Comparison of ENCODE assay signal across 17 cellular contexts in the genomic region with DNA sequence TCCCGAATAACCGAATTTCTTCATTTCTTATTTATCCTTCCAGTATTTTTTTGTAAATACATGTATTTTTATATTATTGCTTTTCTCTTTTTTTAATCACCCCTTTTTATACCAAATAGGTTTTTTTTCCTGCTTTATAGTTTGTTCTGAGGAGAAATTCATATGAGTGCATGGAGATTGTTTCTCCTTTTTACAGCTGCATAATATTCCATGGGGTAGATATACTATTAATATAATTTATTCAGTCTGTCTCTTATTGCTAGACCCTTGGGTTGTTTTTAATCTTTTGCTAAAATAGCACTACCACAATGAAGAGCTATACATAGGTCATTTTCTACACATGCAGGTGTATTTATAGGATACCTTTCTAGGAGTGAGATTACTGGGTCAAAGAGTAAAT. TPM values are rescaled to one million over a fixed set of nuclear protein-coding genes. Genes with fewer than 3 reads are reported as not detected.
DNase-seq lines count a peak whose midpoint lies in the region; ATAC-seq, FAIRE-seq and TF ChIP-seq lines count a peak whose summit lies in the region.
"Had no signal": no experiment of that assay in that cellular context is flagged by ENCODE, and none has a peak within 500 bp of the region (broad histone marks: within the 10 kb centered on the region; RNA-seq: fewer than 3 reads in every experiment).

No MANE protein-coding gene starts in this region.

- no peaks in the 10 kb centered on the region for H3K9me3 Mint-ChIP-seq in activated CD8-positive, alpha-beta memory T cell treated with anti-CD3 and anti-CD28 coated beads, Interleukin-2, amount 10 ng/mL, durations not matched to agents 7 days and 5 days (ENCODE audit: low read depth)
- H3K9me3 Mint-ChIP-seq: CD4-positive, alpha-beta T cell; GM23338 had no signal

- WGBS in K562 (ENCODE audit: insufficient coverage, low coverage, missing lambda C conversion rate) = 97% methylated on average over 2 of the region's 2 CpGs

- H3K4me3 ChIP-seq in left ventricle myocardium inferior (no peak overlapping the region), K562 (no peak overlapping the region), lower lobe of right lung (no peak overlapping the region)

- DNase-seq in left ventricle myocardium inferior (no peak), Right ventricle myocardium inferior (ENCODE audit: missing footprints) (no peak), K562 (ENCODE audit: extremely low read depth in 1 of 4, low spot score in 3 of 4) (no peak), lower lobe of right lung (no peak), substantia nigra (lab: John Stamatoyannopoulos, UW) (no peak)
- no peak for DNase-seq in activated CD8-positive, alpha-beta memory T cell treated with anti-CD3 and anti-CD28 coated beads, Interleukin-2, amount 10 ng/mL, durations not matched to agents 7 days and 5 days
- DNase-seq: CD4-positive, alpha-beta T cell; DMS153; DMS79 treated with DMSO at 0.1 percent for 48 hours; EL; H7 had no signal

- H3K27me3 ChIP-seq in left ventricle myocardium inferior (ENCODE audit: low read depth) = no peaks in the 10 kb centered on the region
- H3K27me3 ChIP-seq in K562 (ENCODE audit: control insufficient read depth in 2 of 2, insufficient read depth in 2 of 2, low read length in 2 of 2) = no peaks in the 10 kb centered on the region
- H3K27me3 ChIP-seq in lower lobe of right lung (ENCODE audit: low read depth) = no peaks in the 10 kb centered on the region

- TF ChIP-seq RAD21 in K562 (CRISPR knock-in tag; conservative IDR thresholded peaks at IDR 0.05 in 1 of 2, IDR thresholded peaks at IDR 0.05 in 1 of 2) = no peak

- H2AFZ ChIP-seq in K562 (ENCODE audit: low read depth, low read length) = no peak overlapping the region
- H2AFZ ChIP-seq: GM23338 had no signal

- no peaks in the 10 kb centered on the region for H3K27me3 Mint-ChIP-seq in activated CD8-positive, alpha-beta memory T cell treated with anti-CD3 and anti-CD28 coated beads, Interleukin-2, amount 10 ng/mL, durations not matched to agents 7 days and 5 days
- H3K27me3 Mint-ChIP-seq: B cell; CD4-positive, alpha-beta T cell had no signal

- no peaks in the 10 kb centered on the region; the same call in 1 of the 2 replicates for H4K20me1 ChIP-seq in K562 (replicated peaks; ENCODE audit: control insufficient read depth, insufficient read depth, low read length)

- H3K9me3 ChIP-seq in left ventricle myocardium inferior (replicated peaks) (no peaks in the 10 kb centered on the region), K562 (replicated peaks; ENCODE audit: control insufficient read depth, insufficient read depth, low read depth, low read length) (no peaks in the 10 kb centered on the region), lower lobe of right lung (no peaks in the 10 kb centered on the region)

- no peak overlapping the region for H3K27ac Mint-ChIP-seq in activated CD8-positive, alpha-beta memory T cell treated with anti-CD3 and anti-CD28 coated beads, Interleukin-2, amount 10 ng/mL, durations not matched to agents 7 days and 5 days

- peaks cover 8% of the 10 kb centered on the region for H3K36me3 Mint-ChIP-seq in activated CD8-positive, alpha-beta memory T cell treated with anti-CD3 and anti-CD28 coated beads, Interleukin-2, amount 10 ng/mL, durations not matched to agents 7 days and 5 days

- intact Hi-C loops in left ventricle myocardium inferior (cut with micrococcal nuclease) (no loop called here), Right ventricle myocardium inferior (cut with DNase I) (loop anchor here (10.0 kb wide), 1 partner anchor 198 kb away; no protein-coding TSS in a partner anchor), K562 (cut with micrococcal nuclease) (no loop called here), lower lobe of right lung (cut with DNase I) (no loop called here)

- H3K79me2 ChIP-seq in K562 (ENCODE audit: control insufficient read depth, insufficient read depth, low read length) = peaks cover 42% of the 10 kb centered on the region

- no peak overlapping the region for H3K9ac ChIP-seq in K562 (ENCODE audit: insufficient read depth in 1 of 2, low read depth in 2 of 2, low read length in 2 of 2)

- ATAC-seq in Right ventricle myocardium inferior (no peak), K562 (no peak), lower lobe of right lung (no peak), GM21723 (IDR thresholded peaks at IDR 0.05; ENCODE audit: unreplicated experiment) (no peak)
- no peak for ATAC-seq in activated CD8-positive, alpha-beta memory T cell treated with anti-CD3 and anti-CD28 coated beads, Interleukin-2, amount 10 ng/mL, durations not matched to agents 7 days and 5 days
- ATAC-seq: GM23338 had no signal

- H3K4me3 Mint-ChIP-seq in activated CD8-positive, alpha-beta memory T cell treated with anti-CD3 and anti-CD28 coated beads, Interleukin-2, amount 10 ng/mL, durations not matched to agents 7 days and 5 days = no peak overlapping the region

- peaks cover 40% of the 10 kb centered on the region for H3K4me1 ChIP-seq in left ventricle myocardium inferior
- peaks cover 4 to 12% of the 10 kb centered on the region in 2 experiments for H3K4me1 ChIP-seq in K562 (replicated peaks in 1 of 2; ENCODE audit: control insufficient read depth in 2 of 2, insufficient read depth in 2 of 2, low read length in 2 of 2)
- H3K4me1 ChIP-seq in lower lobe of right lung = peaks cover 29% of the 10 kb centered on the region

- no peak for FAIRE-seq in K562 (lab: Jason Lieb, UNC)
- FAIRE-seq: A204.1, G401.6, GM12891 had no signal

- POLR2A ChIA-PET in K562 (lab: Yijun Ruan, JAX) = interaction anchor here (0.8 kb wide), 1 partner anchor 18 kb away, joined by 4 read pairs; no protein-coding TSS in a partner anchor

- TF ChIP-seq CTCF in left ventricle myocardium inferior (IDR thresholded peaks at IDR 0.05; ENCODE audit: borderline replicate concordance) (no peak), K562 (IDR thresholded peaks at IDR 0.05 in 2 of 3, conservative IDR thresholded peaks at IDR 0.05 in 1 of 3; ENCODE audit: insufficient read depth in 2 of 3, low read depth in 1 of 3, low read length in 3 of 3) (no peak), lower lobe of right lung (IDR thresholded peaks at IDR 0.05) (no peak)

- H3K36me3 ChIP-seq in left ventricle myocardium inferior (peaks cover 44% of the 10 kb centered on the region), K562 (ENCODE audit: control insufficient read depth, insufficient read depth, low read length) (peaks cover 14% of the 10 kb centered on the region; the same call in 1 of the 3 replicates), lower lobe of right lung (peaks cover 42% of the 10 kb centered on the region)

- CTCF ChIA-PET in K562 (lab: Yijun Ruan, JAX; ENCODE audit: low intra/inter-chr PET ratio) = no interaction called here
- CTCF ChIA-PET in activated CD8-positive, alpha-beta memory T cell treated with anti-CD3 and anti-CD28 coated beads, Interleukin-2, amount 10 ng/mL, durations not matched to agents 7 days and 5 days (lab: Charles Lee) = no interaction called here

- no TSS peak for BruUV-seq in K562 (replicated peaks; lab: Mats Ljungman, UMichigan)

- H3K4me2 ChIP-seq in K562 (ENCODE audit: insufficient read depth, low read length) = no peak overlapping the region

- TF ChIP-seq POLR2A in K562 (conservative IDR thresholded peaks at IDR 0.05) = no peak

- H3K27ac ChIP-seq in left ventricle myocardium inferior (replicated peaks) = peak overlapping the region; percentile 98
- no peak overlapping the region for H3K27ac ChIP-seq in K562 (ENCODE audit: extremely low read depth, low read depth, low read length)
- peak overlapping the region; percentile 96 for H3K27ac ChIP-seq in lower lobe of right lung
- no peak overlapping the region for H3K27ac ChIP-seq in substantia nigra (ENCODE audit: low read depth, low read length, poor library complexity, severe bottlenecking)

- H3K9me1 ChIP-seq in K562 (ENCODE audit: control insufficient read depth, insufficient read depth, low read length) = no peaks in the 10 kb centered on the region

- in situ Hi-C loops in K562 (cut with MboI) = no loop called here

- peaks cover 36% of the 10 kb centered on the region for H3K4me1 Mint-ChIP-seq in activated CD8-positive, alpha-beta memory T cell treated with anti-CD3 and anti-CD28 coated beads, Interleukin-2, amount 10 ng/mL, durations not matched to agents 7 days and 5 days

- TF ChIP-seq EP300 in K562 (IDR thresholded peaks at IDR 0.05; ENCODE audit: low read length) = no peak

RNA-seq across cellular contexts. Expression of gene TMEM87A, which starts 3.5 kb away (rescaled TPM):
- total RNA-seq in left ventricle myocardium inferior (16.4 TPM), Right ventricle myocardium inferior (19.0 TPM), K562 (2014; rRNA removed) (19.1 and 23.7 TPM in 2 replicates), K562 (2014; rRNA removed; fragmentation: Illumina TruSeq; extraction: Trizol) (32.9 and 34.6 TPM in 2 replicates), K562 (2015; rRNA removed; fragmentation: Illumina TruSeq; extraction: Trizol) (30.0 and 36.2 TPM in 2 replicates), K562 (2021) (21.5 and 27.7 TPM in 2 replicates), lower lobe of right lung (129 TPM)
- total RNA-seq in K562 (2011; cell fraction: chromatin; rRNA removed; ENCODE audit: low replicate concordance) = 32.7 and 71.3 TPM in 2 replicates
- 45.7 and 48.7 TPM in 2 replicates for total RNA-seq in K562 (2011; cell fraction: nucleolus; rRNA removed)
- 54.0 and 71.7 TPM in 2 replicates for total RNA-seq in K562 (2011; cell fraction: nucleoplasm; rRNA removed)
- polyA plus RNA-seq in K562 (2011; rRNA removed) (15.3 and 22.3 TPM in 2 replicates), K562 (2014; fragmentation: Illumina TruSeq; extraction: Trizol) (26.3 and 29.6 TPM in 2 replicates), K562 (2014; fragmentation: Nextera tagmentation; extraction: Ambion mirVana) (10 to 100 TPM; 38.3 to 43.3 TPM), K562 (2014; rRNA removed) (16.6 and 16.7 TPM in 2 replicates)
- polyA plus RNA-seq in K562 (2011; cell fraction: cytosol; rRNA removed) = 8.5 and 15.1 TPM in 2 replicates
- polyA plus RNA-seq in K562 (2011; cell fraction: nucleus; rRNA removed) = 15.0 and 17.5 TPM in 2 replicates
- polyA plus RNA-seq in K562 (2012) = 18.4 and 21.8 TPM in 2 replicates
- 35.9 and 39.7 TPM in 2 replicates for polyA minus RNA-seq in K562 (2011; rRNA and poly(A)+ RNA removed)
- polyA minus RNA-seq in K562 (2011; cell fraction: cytosol; rRNA and poly(A)+ RNA removed) = 13.5 and 17.6 TPM in 2 replicates
- polyA minus RNA-seq in K562 (2011; cell fraction: nucleus; rRNA and poly(A)+ RNA removed) = 17.9 and 38.3 TPM in 2 replicates
- total RNA-seq in activated CD8-positive, alpha-beta memory T cell treated with anti-CD3 and anti-CD28 coated beads, Interleukin-2, amount 10 ng/mL, durations not matched to agents 7 days and 5 days = 10 to 100 TPM; 30.7 to 36.1 TPM

RNA-seq across cellular contexts. Expression of gene GANC, which starts 3.8 kb away (rescaled TPM):
- total RNA-seq in left ventricle myocardium inferior (14.5 TPM), Right ventricle myocardium inferior (16.3 TPM), K562 (2014; rRNA removed) (9.3 and 11.6 TPM in 2 replicates), K562 (2014; rRNA removed; fragmentation: Illumina TruSeq; extraction: Trizol) (12.3 and 14.7 TPM in 2 replicates), K562 (2015; rRNA removed; fragmentation: Illumina TruSeq; extraction: Trizol) (13.2 and 15.1 TPM in 2 replicates), K562 (2021) (14.5 and 15.0 TPM in 2 replicates), lower lobe of right lung (122 TPM)
- 23.0 and 32.4 TPM in 2 replicates for total RNA-seq in K562 (2011; cell fraction: chromatin; rRNA removed; ENCODE audit: low replicate concordance)
- 12.7 and 17.4 TPM in 2 replicates for total RNA-seq in K562 (2011; cell fraction: nucleolus; rRNA removed)
- 17.2 and 24.0 TPM in 2 replicates for total RNA-seq in K562 (2011; cell fraction: nucleoplasm; rRNA removed)
- polyA plus RNA-seq in K562 (2011; rRNA removed) (19.0 and 19.2 TPM in 2 replicates), K562 (2014; fragmentation: Illumina TruSeq; extraction: Trizol) (13.6 and 15.3 TPM in 2 replicates), K562 (2014; fragmentation: Nextera tagmentation; extraction: Ambion mirVana) (10 to 100 TPM; 10.9 to 17.3 TPM), K562 (2014; rRNA removed) (11.1 and 14.1 TPM in 2 replicates)
- 7.9 and 9.7 TPM in 2 replicates for polyA plus RNA-seq in K562 (2011; cell fraction: cytosol; rRNA removed)
- 28.9 and 37.1 TPM in 2 replicates for polyA plus RNA-seq in K562 (2011; cell fraction: nucleus; rRNA removed)
- 12.6 and 12.9 TPM in 2 replicates for polyA plus RNA-seq in K562 (2012)
- 13.8 and 20.6 TPM in 2 replicates for polyA minus RNA-seq in K562 (2011; rRNA and poly(A)+ RNA removed)
- 10.8 and 15.0 TPM in 2 replicates for polyA minus RNA-seq in K562 (2011; cell fraction: cytosol; rRNA and poly(A)+ RNA removed)
- 12.9 and 25.2 TPM in 2 replicates for polyA minus RNA-seq in K562 (2011; cell fraction: nucleus; rRNA and poly(A)+ RNA removed)
- total RNA-seq in activated CD8-positive, alpha-beta memory T cell treated with anti-CD3 and anti-CD28 coated beads, Interleukin-2, amount 10 ng/mL, durations not matched to agents 7 days and 5 days = 10 to 100 TPM; 22.7 to 30.4 TPM

Comparison
In these comparisons a context has a peak if more than half of its experiments do, and no peak if none do; other contexts are left out.
1. H3K27ac ChIP-seq: peak in left ventricle myocardium inferior (single experiment) and lower lobe of right lung (single experiment); none in K562 (single experiment) and substantia nigra (single experiment).